Comparison of ENCODE assay signal across 16 cellular contexts in the genomic region with DNA sequence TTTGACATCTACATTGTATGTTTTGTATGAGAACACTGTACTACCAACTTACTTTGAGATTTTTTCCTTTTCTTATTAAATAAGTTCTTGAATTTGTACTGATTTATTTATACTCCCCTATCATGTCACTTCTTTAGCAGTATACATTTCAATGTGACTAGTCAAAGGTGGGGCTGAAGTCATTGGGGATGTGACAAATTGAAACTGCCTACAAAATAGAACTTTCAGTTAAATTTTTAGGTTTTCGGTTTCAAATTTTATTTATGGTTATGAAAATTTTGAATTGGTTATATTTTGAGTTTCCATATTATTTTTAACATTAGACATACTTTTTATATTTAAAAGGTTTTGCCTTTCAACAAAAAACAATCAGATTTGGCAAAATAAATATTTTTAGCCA.
DNase-seq lines count a peak whose midpoint lies in the region; ATAC-seq, FAIRE-seq and TF ChIP-seq lines count a peak whose summit lies in the region.
"Had no signal": no experiment of that assay in that cellular context is flagged by ENCODE, and none has a peak within 500 bp of the region (broad histone marks: within the 10 kb centered on the region; RNA-seq: fewer than 3 reads in every experiment).

No MANE protein-coding gene starts in this region.

- no peak overlapping the region for H3K27ac Mint-ChIP-seq in Calu3 (ENCODE audit: unreplicated experiment)
- H3K27ac Mint-ChIP-seq: activated naive CD8-positive, alpha-beta T cell treated with anti-CD3 and anti-CD28 coated beads for 36 hours; CD4-positive, alpha-beta memory T cell; memory B cell had no signal

- H3K9ac ChIP-seq in kidney (ENCODE audit: low read length in 2 of 2), result no peak overlapping the region

- BruUV-seq in Calu3 (replicated peaks; lab: Mats Ljungman, UMichigan), result no TSS peak

- no peaks in the 10 kb centered on the region for H3K36me3 ChIP-seq in kidney (ENCODE audit: control insufficient read depth in 1 of 2, insufficient read depth in 2 of 2, low read length in 2 of 2)
- no peaks in the 10 kb centered on the region for H3K36me3 ChIP-seq in upper lobe of right lung
- H3K36me3 ChIP-seq: spleen, tibial artery had no signal

- H3K4me1 Mint-ChIP-seq in Calu3 (ENCODE audit: low read depth, unreplicated experiment), result peaks cover 8% of the 10 kb centered on the region

- peak; percentile 27 for FAIRE-seq in kidney (lab: Jason Lieb, UNC)

- H3K4me3 ChIP-seq in kidney (ENCODE audit: low read length in 2 of 2) (no peak overlapping the region), upper lobe of right lung (no peak overlapping the region)
- H3K4me3 ChIP-seq: spleen, tibial artery had no signal

- H3K4me1 ChIP-seq in kidney (ENCODE audit: control insufficient read depth in 1 of 2, insufficient read depth in 1 of 2, low read depth in 1 of 2, low read length in 2 of 2) (no peaks in the 10 kb centered on the region), upper lobe of right lung (no peaks in the 10 kb centered on the region)
- H3K4me1 ChIP-seq: tibial artery had no signal

- DNase-seq in kidney (no peak), upper lobe of right lung (no peak), NCI-H510A (lab: John Stamatoyannopoulos, UW) (no peak), Calu3 (no peak), hypothalamus (lab: John Stamatoyannopoulos, UW) (no peak)
- DNase-seq: activated CD8-positive, alpha-beta memory T cell treated with anti-CD3 and anti-CD28 coated beads, Interleukin-2, amount 50 U/mL, for 4 hours; activated naive CD8-positive, alpha-beta T cell treated with anti-CD3 and anti-CD28 coated beads for 36 hours; spleen; tibial artery had no signal

- TF ChIP-seq CTCF in kidney (IDR thresholded peaks at IDR 0.05; ENCODE audit: borderline replicate concordance, extremely low read depth, insufficient read depth) (no peak), upper lobe of right lung (IDR thresholded peaks at IDR 0.05) (no peak), Calu3 (IDR thresholded peaks at IDR 0.05; ENCODE audit: unreplicated experiment) (no peak)

- no peak overlapping the region for H3K4me3 Mint-ChIP-seq in Calu3 (ENCODE audit: low read depth, unreplicated experiment)
- H3K4me3 Mint-ChIP-seq: activated naive CD8-positive, alpha-beta T cell treated with anti-CD3 and anti-CD28 coated beads for 36 hours; CD4-positive, alpha-beta memory T cell; memory B cell had no signal

- no peaks in the 10 kb centered on the region for H3K9me3 Mint-ChIP-seq in Calu3 (ENCODE audit: low read depth, unreplicated experiment)
- H3K9me3 Mint-ChIP-seq: activated naive CD8-positive, alpha-beta T cell treated with anti-CD3 and anti-CD28 coated beads for 36 hours; memory B cell had no signal

- no peaks in the 10 kb centered on the region for H3K9me3 ChIP-seq in kidney (ENCODE audit: control insufficient read depth in 1 of 2, low read length in 2 of 2)
- no peaks in the 10 kb centered on the region for H3K9me3 ChIP-seq in upper lobe of right lung
- H3K9me3 ChIP-seq: spleen, tibial artery had no signal

- CTCF ChIA-PET in Calu3 (lab: Charles Lee), result no interaction called here

- no peak overlapping the region for H3K27ac ChIP-seq in kidney (ENCODE audit: low read depth in 2 of 2, low read length in 2 of 2)
- H3K27ac ChIP-seq in upper lobe of right lung, result no peak overlapping the region
- H3K27ac ChIP-seq: tibial artery, VCaP had no signal

- intact Hi-C loops in kidney (cut with DNase I), result no loop called here
- intact Hi-C loops in upper lobe of right lung (cut with DNase I), result no loop called here
- intact Hi-C loops in Calu3 (cut with micrococcal nuclease; ENCODE audit: unreplicated experiment), result loop anchor here (2.0 kb wide), 1 partner anchor 1233 kb away; no protein-coding TSS in a partner anchor

- H3K27me3 Mint-ChIP-seq in Calu3 (ENCODE audit: unreplicated experiment), result no peaks in the 10 kb centered on the region
- H3K27me3 Mint-ChIP-seq: activated naive CD8-positive, alpha-beta T cell treated with anti-CD3 and anti-CD28 coated beads for 36 hours; CD4-positive, alpha-beta memory T cell; memory B cell had no signal

- ATAC-seq in GM19025 (IDR thresholded peaks at IDR 0.05; ENCODE audit: low read depth, unreplicated experiment) (peak; percentile 44), GM21723 (IDR thresholded peaks at IDR 0.05; ENCODE audit: unreplicated experiment) (peak; percentile 67), HG03108 (IDR thresholded peaks at IDR 0.05; ENCODE audit: unreplicated experiment) (peak; percentile 42), upper lobe of right lung (no peak)
- ATAC-seq: esophagus mucosa had no signal

- no peaks in the 10 kb centered on the region for H3K27me3 ChIP-seq in upper lobe of right lung
- H3K27me3 ChIP-seq: spleen, tibial artery had no signal

- H3K36me3 Mint-ChIP-seq in Calu3 (ENCODE audit: insufficient read depth, unreplicated experiment), result no peaks in the 10 kb centered on the region
- H3K36me3 Mint-ChIP-seq: activated naive CD8-positive, alpha-beta T cell treated with anti-CD3 and anti-CD28 coated beads for 36 hours; CD4-positive, alpha-beta memory T cell had no signal
